ENCODE assay signal across 18 cellular contexts in genomic region chr9:22049411-22049810, GRCh38. TPM values are rescaled to one million over a fixed set of nuclear protein-coding genes. Genes with fewer than 3 reads are reported as not detected.
DNase-seq lines count a peak whose midpoint lies in the region; ATAC-seq and TF ChIP-seq lines count a peak whose summit lies in the region.
"Had no signal": no experiment of that assay in that cellular context is flagged by ENCODE, and none has a peak within 500 bp of the region (broad histone marks: within the 10 kb centered on the region; RNA-seq: fewer than 3 reads in every experiment).

No MANE protein-coding gene starts in this region.

- H3K23ac ChIP-seq in mesendoderm (ENCODE audit: low read length) = no peak overlapping the region

- H3K36me3 ChIP-seq in mesendoderm (ENCODE audit: control insufficient read depth, insufficient read depth, low read length) (no peaks in the 10 kb centered on the region), gastroesophageal sphincter (no peaks in the 10 kb centered on the region)
- H3K36me3 ChIP-seq: adrenal gland, heart left ventricle had no signal

- no peaks in the 10 kb centered on the region for H3K9me3 ChIP-seq in gastroesophageal sphincter
- H3K9me3 ChIP-seq: adrenal gland, heart left ventricle had no signal

- no peak overlapping the region for H3K4me3 ChIP-seq in mesendoderm (ENCODE audit: low read length)
- no peak overlapping the region for H3K4me3 ChIP-seq in gastroesophageal sphincter
- H3K4me3 ChIP-seq: adrenal gland, heart left ventricle had no signal

- H3K56ac ChIP-seq in mesendoderm (ENCODE audit: low read length) = no peak overlapping the region

- H3K4me1 ChIP-seq in mesendoderm (ENCODE audit: control insufficient read depth, low read depth, low read length) (peaks cover 2% of the 10 kb centered on the region), gastroesophageal sphincter (no peaks in the 10 kb centered on the region)
- H3K4me1 ChIP-seq: adrenal gland had no signal

- H3K79me1 ChIP-seq in mesendoderm (ENCODE audit: low read length) = no peaks in the 10 kb centered on the region

- no peak for TF ChIP-seq EP300 in gastroesophageal sphincter (IDR thresholded peaks at IDR 0.05)

- H3K27me3 ChIP-seq in mesendoderm (ENCODE audit: insufficient read depth, low read length, poor library complexity) (no peaks in the 10 kb centered on the region), gastroesophageal sphincter (no peaks in the 10 kb centered on the region)
- H3K27me3 ChIP-seq: adrenal gland had no signal

- no peak for TF ChIP-seq CTCF in gastroesophageal sphincter (IDR thresholded peaks at IDR 0.05)

- no peak overlapping the region for H3K27ac ChIP-seq in mesendoderm (ENCODE audit: low read depth, low read length)
- no peak overlapping the region for H3K27ac ChIP-seq in gastroesophageal sphincter
- H3K27ac ChIP-seq: adrenal gland, heart left ventricle had no signal

- no peak overlapping the region for H3K18ac ChIP-seq in mesendoderm (ENCODE audit: low read length)

- H3K4me2 ChIP-seq in mesendoderm (ENCODE audit: low read length) = no peak overlapping the region

- DNase-seq in EL (peak; percentile 44), LHCN-M2 (ENCODE audit: low read depth) (peak; percentile 30), dermis blood vessel endothelial cell (peak; percentile 24), mesendoderm (no peak), Right ventricle myocardium superior (no peak), NCI-H2029 treated with DMSO at 0.1 percent for 48 hours (lab: John Stamatoyannopoulos, UW) (no peak)
- no peak for DNase-seq in activated CD4-positive, alpha-beta T cell treated with anti-CD3 and anti-CD28 coated beads, Interleukin-2, amount 50 U/mL, for 1 hour
- DNase-seq: adrenal gland, heart left ventricle, immature natural killer cell, NCI-H1694 treated with DMSO at 0.1 percent for 48 hours, NCI-H345, posterior cingulate gyrus had no signal

- ATAC-seq in Right ventricle myocardium superior (ENCODE audit: poor library complexity) (no peak), gastroesophageal sphincter (no peak)
- ATAC-seq: heart left ventricle; natural killer cell treated with Interleukin-12 subunit alpha and Interleukin-12 subunit beta and Interleukin-15 and Interleukin-18, amount 100 ng/mL, for 72 hours; stimulated activated effector memory CD8-positive, alpha-beta T cell treated with anti-CD3 and anti-CD28 coated beads, Interleukin-12 subunit alpha, Interleukin-12 subunit beta, amount 100 ng/mL, for 72 hours had no signal

- H2BK120ac ChIP-seq in mesendoderm (ENCODE audit: low read depth, low read length) = no peak overlapping the region

- no peak for TF ChIP-seq POLR2A in gastroesophageal sphincter (IDR thresholded peaks at IDR 0.05)

- no peak overlapping the region for H2BK15ac ChIP-seq in mesendoderm (replicated peaks; ENCODE audit: low read depth)

- no peak overlapping the region for H2AK5ac ChIP-seq in mesendoderm (ENCODE audit: low read length)

- H3K4ac ChIP-seq in mesendoderm (ENCODE audit: low read depth, low read length) = peak overlapping the region; percentile 68

- no CpG with 5 or more reads among the region's 1 CpG for WGBS in mesendoderm (ENCODE audit: extremely low coverage, insufficient coverage, low lambda C conversion rate)
- WGBS in gastroesophageal sphincter (ENCODE audit: low coverage in 1 of 2), 2 donors = 90 to 100% methylated on average over 1 of the region's 1 CpG

- no peak overlapping the region for H4K8ac ChIP-seq in mesendoderm (ENCODE audit: low read depth, low read length)

- H4K5ac ChIP-seq in mesendoderm (ENCODE audit: low read length) = no peak overlapping the region

- no peak overlapping the region for H2BK5ac ChIP-seq in mesendoderm (ENCODE audit: low read length)

- no peaks in the 10 kb centered on the region for H3K79me2 ChIP-seq in mesendoderm (ENCODE audit: control insufficient read depth, insufficient read depth, low read length)

- intact Hi-C loops in Right ventricle myocardium superior (cut with DNase I) = no loop called here

- no peak overlapping the region for H3K9ac ChIP-seq in mesendoderm (ENCODE audit: low read length)

RNA-seq across cellular contexts. Expression of gene CDKN2B, which starts 40.3 kb away (rescaled TPM):
- total RNA-seq in LHCN-M2 (2014; rRNA removed) (8.8 and 14.2 TPM in 2 replicates), dermis blood vessel endothelial cell (1.9 and 2.4 TPM in 2 replicates), Right ventricle myocardium superior (2.3 TPM), gastroesophageal sphincter (10 to 100 TPM in 1 of 4 donors, 1 to 10 TPM in 3; 6.2 to 21.6 (median 9.3) TPM)
- polyA plus RNA-seq in LHCN-M2 (2012) = 7.7 TPM
- polyA plus RNA-seq in mesendoderm (2013, experiment 1 of 2) = 1.0 TPM
- 1.3 TPM for polyA plus RNA-seq in mesendoderm (2013, experiment 2 of 2)
- total RNA-seq: H4, HT1080 had no signal

RNA-seq across cellular contexts. Expression of gene CDKN2B-AS1, which starts 54.8 kb away (rescaled TPM):
- 2.9 and 6.2 TPM in 2 replicates for total RNA-seq in LHCN-M2 (2014; rRNA removed)
- polyA plus RNA-seq in LHCN-M2 (2012) = 1.1 TPM
- total RNA-seq in dermis blood vessel endothelial cell = 0.28 and 2.2 TPM in 2 replicates
- 0.10 TPM for polyA plus RNA-seq in mesendoderm (2013, experiment 1 of 2)
- polyA plus RNA-seq in mesendoderm (2013, experiment 2 of 2) = 0.06 TPM
- not detected for total RNA-seq in Right ventricle myocardium superior
- 1 to 10 TPM in 1 of 4 donors, under 1 TPM in 2, not detected in 1; 0.42 to 3.9 (median 0.69) TPM for total RNA-seq in gastroesophageal sphincter
- total RNA-seq: H4 had no signal
- polyA plus RNA-seq: heart left ventricle had no signal

RNA-seq across cellular contexts. Expression of gene CDKN2A, which starts 55.2 kb away (rescaled TPM):
- total RNA-seq in LHCN-M2 (2014; rRNA removed) = 310 and 321 TPM in 2 replicates
- polyA plus RNA-seq in LHCN-M2 (2012) = 269 TPM
- 1.0 and 1.3 TPM in 2 replicates for total RNA-seq in dermis blood vessel endothelial cell
- polyA plus RNA-seq in mesendoderm (2013, experiment 1 of 2) = 1.2 TPM
- polyA plus RNA-seq in mesendoderm (2013, experiment 2 of 2) = 1.2 TPM
- 0.67 TPM for total RNA-seq in Right ventricle myocardium superior
- 1 to 10 TPM in 2 of 4 donors, under 1 TPM in 1, not detected in 1; 0.94 to 9.7 (median 2.7) TPM for total RNA-seq in gastroesophageal sphincter
- total RNA-seq: HT1080 had no signal
- polyA plus RNA-seq: heart left ventricle had no signal

Comparison
In these comparisons a context has a peak if more than half of its experiments do, and no peak if none do; other contexts are left out.
1. DNase-seq: peak in EL (single experiment), LHCN-M2 (single experiment) and dermis blood vessel endothelial cell (single experiment); none in mesendoderm (single experiment), Right ventricle myocardium superior (single experiment), activated CD4-positive, alpha-beta T cell treated with anti-CD3 and anti-CD28 coated beads, Interleukin-2, amount 50 U/mL, for 1 hour (single experiment) and NCI-H2029 treated with DMSO at 0.1 percent for 48 hours (single experiment).
2. RNA of gene CDKN2A, which starts 55.2 kb away (total RNA-seq): 310 to 321 TPM in LHCN-M2; 0.94 to 9.7 TPM in gastroesophageal sphincter, 1.0 to 1.3 TPM in dermis blood vessel endothelial cell and 0.67 TPM in Right ventricle myocardium superior (single experiment); every median in the first group is over 10 times any median in the second.